Comparison of ENCODE assay signal across 8 cellular contexts in genomic region chr2:219277703-219278654, GRCh38. TPM values are rescaled to one million over a fixed set of nuclear protein-coding genes. Genes with fewer than 3 reads are reported as not detected.
DNase-seq lines count a peak whose midpoint lies in the region; ATAC-seq and TF ChIP-seq lines count a peak whose summit lies in the region.

No MANE protein-coding gene starts in this region.

- H3K9me3 ChIP-seq in CD8-positive, alpha-beta T cell (ENCODE audit: low read length): no peaks in the 10 kb centered on the region
- no peaks in the 10 kb centered on the region for H3K9me3 ChIP-seq in vagina

- H3K27me3 ChIP-seq in CD8-positive, alpha-beta T cell (ENCODE audit: insufficient read depth, low read length): no peaks in the 10 kb centered on the region
- H3K27me3 ChIP-seq in vagina: no peaks in the 10 kb centered on the region

- H3K4me3 Mint-ChIP-seq in CD8-positive, alpha-beta T cell: peak overlapping the region; percentile 90

- no peak for ATAC-seq in CD8-positive, alpha-beta T cell
- ATAC-seq in GM21423 (IDR thresholded peaks at IDR 0.05; ENCODE audit: unreplicated experiment) (peak; percentile 19), left ventricle myocardium superior (peak; percentile 33)

- no peaks in the 10 kb centered on the region for H3K27me3 Mint-ChIP-seq in CD8-positive, alpha-beta T cell (ENCODE audit: low read depth)

- peak; percentile 48 to 83 (median 70) for DNase-seq in CD8-positive, alpha-beta T cell
- DNase-seq in NCI-H1092 (lab: John Stamatoyannopoulos, UW): peak; percentile 25
- peak; percentile 76 for DNase-seq in SW480 (ENCODE audit: low spot score)
- DNase-seq in amniotic epithelial cell (ENCODE audit: low read depth): peak; percentile 61
- DNase-seq in left ventricle myocardium superior: peak; percentile 82
- peak; percentile 88 for DNase-seq in putamen (ENCODE audit: low spot score)
- no peak for DNase-seq in vagina (ENCODE audit: extremely low spot score in 2 of 2)

- TF ChIP-seq CTCF in CD8-positive, alpha-beta T cell (IDR thresholded peaks at IDR 0.05): peak; percentile 98
- peak; percentile 90 to 96 (median 95) for TF ChIP-seq CTCF in vagina (IDR thresholded peaks at IDR 0.05)

- no peaks in the 10 kb centered on the region for H3K9me3 Mint-ChIP-seq in CD8-positive, alpha-beta T cell

- POLR2A ChIA-PET in CD8-positive, alpha-beta T cell (lab: Charles Lee): interaction anchor here (1.1 to 5.1 kb wide), 11 partner anchors 16 to 101 kb away, joined by 4 to 52 read pairs (median 11); partner anchors contain the start of genes ABCB6, ANKZF1, ATG9A and CNPPD1

- TF ChIP-seq POLR2A in vagina (IDR thresholded peaks at IDR 0.05): no peak

- peaks cover 34% of the 10 kb centered on the region for H3K36me3 Mint-ChIP-seq in CD8-positive, alpha-beta T cell

- CTCF ChIA-PET in CD8-positive, alpha-beta T cell (lab: Charles Lee): interaction anchor here (0.6 to 15.0 kb wide), 26 partner anchors 10 to 121 kb away, joined by 3 to 269 read pairs (median 6); partner anchors contain the start of genes ABCB6, ANKZF1, ATG9A and CNPPD1

- peaks cover 31% of the 10 kb centered on the region for H3K4me1 ChIP-seq in CD8-positive, alpha-beta T cell (ENCODE audit: insufficient read depth, low read length)
- peaks cover 39% of the 10 kb centered on the region for H3K4me1 ChIP-seq in vagina

- H3K27ac ChIP-seq in CD8-positive, alpha-beta T cell (ENCODE audit: low read depth, low read length): peak overlapping the region; percentile 99
- peak overlapping the region; percentile 100 for H3K27ac ChIP-seq in vagina

- peak overlapping the region; percentile 56 for H3K4me3 ChIP-seq in CD8-positive, alpha-beta T cell (ENCODE audit: low read depth, low read length)
- peak overlapping the region in 1 of 2 donors; percentile 67 for H3K4me3 ChIP-seq in vagina

- H3K4me1 Mint-ChIP-seq in CD8-positive, alpha-beta T cell (ENCODE audit: low read depth): peaks cover 37% of the 10 kb centered on the region

- H3K27ac Mint-ChIP-seq in CD8-positive, alpha-beta T cell: peak overlapping the region; percentile 99

- H3K36me3 ChIP-seq in CD8-positive, alpha-beta T cell (ENCODE audit: insufficient read depth, low read length): peaks cover 26% of the 10 kb centered on the region
- H3K36me3 ChIP-seq in vagina: peaks cover 0 to 24% of the 10 kb centered on the region in 2 donors

- intact Hi-C loops in CD8-positive, alpha-beta T cell (cut with DNase I, micrococcal nuclease): loop anchor here (1.0 to 5.0 kb wide), 6 partner anchors 17 to 1061 kb away; partner anchors contain the start of genes ABCB6 (in 1 of the 2), ARPC2 (in 1 of the 2) and CTDSP1 (in 1 of the 2)
- intact Hi-C loops in left ventricle myocardium superior (cut with micrococcal nuclease): no loop called here
- intact Hi-C loops in vagina (cut with DNase I): no loop called here

RNA-seq across cellular contexts. Expression of gene DNAJB2, which starts 1.2 kb away (rescaled TPM):
- total RNA-seq in CD8-positive, alpha-beta T cell: 100 to 1,000 TPM; 108 to 123 TPM
- total RNA-seq in left ventricle myocardium superior: 74.9 TPM
- 92.8 TPM for total RNA-seq in vagina

RNA-seq across cellular contexts. Expression of gene TUBA4A, which starts 24.3 kb away (rescaled TPM):
- total RNA-seq in CD8-positive, alpha-beta T cell: 100 to 1,000 TPM; 322 TPM
- total RNA-seq in left ventricle myocardium superior: 116 TPM
- 122 TPM for total RNA-seq in vagina

RNA-seq across cellular contexts. Expression of gene TUBA4B, which starts 24.9 kb away (rescaled TPM):
- total RNA-seq in CD8-positive, alpha-beta T cell: not detected
- not detected for total RNA-seq in left ventricle myocardium superior
- not detected for total RNA-seq in vagina

RNA-seq across cellular contexts. Expression of gene PTPRN, which starts 31.2 kb away (rescaled TPM):
- under 1 TPM; 0.39 to 0.46 TPM for total RNA-seq in CD8-positive, alpha-beta T cell
- not detected for total RNA-seq in left ventricle myocardium superior
- 7.6 TPM for total RNA-seq in vagina

RNA-seq across cellular contexts. Expression of gene STK16, which starts 32.7 kb away (rescaled TPM):
- 10 to 100 TPM; 12.9 to 13.2 TPM for total RNA-seq in CD8-positive, alpha-beta T cell
- total RNA-seq in left ventricle myocardium superior: 16.4 TPM
- 12.8 TPM for total RNA-seq in vagina

Comparison
In these comparisons a context has a peak if more than half of its experiments do, and no peak if none do; other contexts are left out.
1. DNase-seq: peak in CD8-positive, alpha-beta T cell (7 of 7), NCI-H1092 (single experiment), SW480 (single experiment), amniotic epithelial cell (single experiment), left ventricle myocardium superior (single experiment) and putamen (single experiment); none in vagina (0 of 2).
2. intact Hi-C loops: an anchor here in CD8-positive, alpha-beta T cell (1.0 to 5.0 kb wide); none called in left ventricle myocardium superior and vagina.